ENCODE assay signal across 12 cellular contexts in the genomic region with DNA sequence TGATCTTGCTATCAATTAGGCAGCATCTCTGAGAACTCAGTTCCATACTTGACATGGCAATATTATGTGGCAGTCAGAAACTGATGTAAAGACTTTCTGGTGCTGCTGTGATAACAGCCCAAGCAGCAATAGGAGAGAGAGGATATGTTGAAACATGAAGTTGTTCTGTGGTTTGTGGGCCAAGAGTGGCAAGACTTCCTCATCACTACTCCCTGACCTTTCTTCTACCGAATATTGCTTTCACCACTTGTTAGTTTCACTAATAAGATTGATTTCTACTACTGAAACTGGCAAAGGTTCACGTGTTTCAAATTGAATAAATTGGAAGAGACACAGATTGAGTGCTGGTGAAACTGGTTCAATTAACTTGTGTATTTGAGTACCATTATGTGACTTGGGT.
DNase-seq lines count a peak whose midpoint lies in the region; ATAC-seq, FAIRE-seq and TF ChIP-seq lines count a peak whose summit lies in the region.
"Had no signal": no experiment of that assay in that cellular context is flagged by ENCODE, and none has a peak within 500 bp of the region (broad histone marks: within the 10 kb centered on the region; RNA-seq: fewer than 3 reads in every experiment).

No MANE protein-coding gene starts in this region.

- H3K79me2 ChIP-seq in GM12878 (ENCODE audit: control insufficient read depth, insufficient read depth, low read length) = no peaks in the 10 kb centered on the region

- SMC1A ChIA-PET in GM12878 (lab: Charles Lee; ENCODE audit: uncharacterized antibody, unreplicated experiment) = no interaction called here

- peaks cover 4 to 7% of the 10 kb centered on the region in 2 donors for H3K9me3 Mint-ChIP-seq in stimulated activated naive CD8-positive, alpha-beta T cell treated with anti-CD3 and anti-CD28 coated beads, Interleukin-15, amount 100 ng/mL, for 72 hours

- no TSS peak for BruUV-seq in GM12878 (replicated peaks; lab: Mats Ljungman, UMichigan)

- CTCF ChIA-PET in GM12878 (lab: Yijun Ruan, JAX) = interaction anchor here (1.4 kb wide), 1 partner anchor 1340 kb away, joined by 7 read pairs; no protein-coding TSS in a partner anchor

- in situ Hi-C loops in GM12878 (cut with MboI) = no loop called here

- no peak overlapping the region for H3K4me2 ChIP-seq in GM12878 (ENCODE audit: control insufficient read depth, insufficient read depth)

- H3K4me3 ChIP-seq in Jurkat, Clone E6-1 (ENCODE audit: low read length) = no peak overlapping the region
- H3K4me3 ChIP-seq in GM12878 (no peak overlapping the region), SJCRH30 (no peak overlapping the region)
- H3K4me3 ChIP-seq: testis had no signal

- TF ChIP-seq RAD21 in GM12878 (IDR thresholded peaks at IDR 0.05; ENCODE audit: insufficient read depth, low read depth, low read length) = no peak

- no peaks in the 10 kb centered on the region for H3K36me3 ChIP-seq in GM12878 (ENCODE audit: control insufficient read depth in 2 of 2, insufficient read depth in 2 of 2, low read length in 1 of 2)
- no peaks in the 10 kb centered on the region for H3K36me3 ChIP-seq in SJCRH30

- POLR2A ChIA-PET in GM12878 (lab: Charles Lee) = no interaction called here

- no peak overlapping the region for H3K9ac ChIP-seq in GM12878 (ENCODE audit: control insufficient read depth, insufficient read depth, low read length)

- no peaks in the 10 kb centered on the region for H3K27me3 Mint-ChIP-seq in stimulated activated naive CD8-positive, alpha-beta T cell treated with anti-CD3 and anti-CD28 coated beads, Interleukin-15, amount 100 ng/mL, for 72 hours

- WGBS in GM12878 (ENCODE audit: insufficient coverage, insufficient replicate concordance, low lambda C conversion rate, missing lambda C conversion rate) = 0% methylated on average over 2 of the region's 2 CpGs

- no peak for TF ChIP-seq POLR2A in GM12878 (IDR thresholded peaks at IDR 0.05; ENCODE audit: low read depth, low read length)

- no peaks in the 10 kb centered on the region for H3K27me3 ChIP-seq in GM12878 (replicated peaks in 1 of 2; ENCODE audit: control insufficient read depth in 2 of 2, insufficient read depth in 2 of 2, low read length in 1 of 2)
- no peaks in the 10 kb centered on the region for H3K27me3 ChIP-seq in SJCRH30
- H3K27me3 ChIP-seq: testis had no signal

- intact Hi-C loops in GM12878 (cut with micrococcal nuclease; ENCODE audit: unreplicated experiment) = loop anchor here (1.0 kb wide), 1 partner anchor 54 kb away; no protein-coding TSS in a partner anchor

- peak; percentile 19 for DNase-seq in Jurkat, Clone E6-1 (ENCODE audit: low read depth, low spot score)
- DNase-seq in GM12878 (ENCODE audit: low read depth, low spot score) = no peak
- no peak for DNase-seq in stimulated activated naive CD8-positive, alpha-beta T cell treated with anti-CD3 and anti-CD28 coated beads, Interleukin-15, amount 100 ng/mL, for 72 hours
- no peak for DNase-seq in T-helper 1 cell
- DNase-seq in SJCRH30 = no peak
- DNase-seq: cerebellar nuclear complex, NCI-H345, testis had no signal

- no peak for TF ChIP-seq EP300 in GM12878 (IDR thresholded peaks at IDR 0.05; ENCODE audit: borderline replicate concordance in 1 of 2, control insufficient read depth in 1 of 2, low read depth in 2 of 2, low read length in 2 of 2)

- no peak overlapping the region for H2AFZ ChIP-seq in GM12878 (ENCODE audit: control insufficient read depth, low read depth, low read length)

- H3K4me1 ChIP-seq in GM12878 (ENCODE audit: control insufficient read depth, insufficient read depth, low read length) (no peaks in the 10 kb centered on the region), SJCRH30 (no peaks in the 10 kb centered on the region)
- H3K4me1 ChIP-seq: testis had no signal

- H3K27ac ChIP-seq in GM12878 (ENCODE audit: control insufficient read depth, insufficient read depth) = no peak overlapping the region
- no peak overlapping the region for H3K27ac ChIP-seq in SJCRH30
- H3K27ac ChIP-seq: testis had no signal

- RAD21 ChIA-PET in GM12878 (lab: Charles Lee; ENCODE audit: unreplicated experiment) = interaction anchor here (1.0 kb wide), 1 partner anchor 495 kb away, joined by 3 read pairs; no protein-coding TSS in a partner anchor

- no peak for TF ChIP-seq CTCF in GM12878 (IDR thresholded peaks at IDR 0.05 in 2 of 3, conservative IDR thresholded peaks at IDR 0.05 in 1 of 3; ENCODE audit: control insufficient read depth in 2 of 3, extremely low read depth in 1 of 3, insufficient read depth in 1 of 3, low read depth in 3 of 3, low read length in 3 of 3)

- FAIRE-seq in GM12878 (lab: Jason Lieb, UNC) = no peak
- FAIRE-seq: GM19239 had no signal

- peak; percentile 84 for ATAC-seq in GM21717 (IDR thresholded peaks at IDR 0.05; ENCODE audit: unreplicated experiment)
- peak; percentile 96 for ATAC-seq in GM12878
- peak; percentile 74 for ATAC-seq in stimulated activated naive CD8-positive, alpha-beta T cell treated with anti-CD3 and anti-CD28 coated beads, Interleukin-15, amount 100 ng/mL, for 72 hours
- ATAC-seq in HG03139 (IDR thresholded peaks at IDR 0.05; ENCODE audit: unreplicated experiment) = no peak

- no peak overlapping the region for H3K27ac Mint-ChIP-seq in stimulated activated naive CD8-positive, alpha-beta T cell treated with anti-CD3 and anti-CD28 coated beads, Interleukin-15, amount 100 ng/mL, for 72 hours
- H3K27ac Mint-ChIP-seq: T-helper 2 cell treated with Interferon-gamma antibody and Interleukin-4, amounts not matched to agents 5 μg/mL and 100 μg/mL, for 36 hours had no signal

- H4K20me1 ChIP-seq in GM12878 (ENCODE audit: control insufficient read depth, insufficient read depth) = no peaks in the 10 kb centered on the region

- H3K9me3 ChIP-seq in GM12878 (replicated peaks; ENCODE audit: control insufficient read depth, insufficient read depth, low read length) (no peaks in the 10 kb centered on the region), SJCRH30 (replicated peaks) (no peaks in the 10 kb centered on the region)
- H3K9me3 ChIP-seq: testis had no signal

- H3K4me3 Mint-ChIP-seq in stimulated activated naive CD8-positive, alpha-beta T cell treated with anti-CD3 and anti-CD28 coated beads, Interleukin-15, amount 100 ng/mL, for 72 hours = no peak overlapping the region
- H3K4me3 Mint-ChIP-seq: T-helper 2 cell treated with Interferon-gamma antibody and Interleukin-4, amounts not matched to agents 5 μg/mL and 100 μg/mL, for 36 hours had no signal

- H3K4me1 Mint-ChIP-seq in stimulated activated naive CD8-positive, alpha-beta T cell treated with anti-CD3 and anti-CD28 coated beads, Interleukin-15, amount 100 ng/mL, for 72 hours = no peaks in the 10 kb centered on the region

TF ChIP-seq in GM12878, 131 proteins besides CTCF, POLR2A, EP300 and RAD21:
- TF ChIP-seq BHLHE40 (IDR thresholded peaks at IDR 0.05; ENCODE audit: borderline replicate concordance in 1 of 2, low read depth in 2 of 2, low read length in 1 of 2) (peak; percentile 68 to 69), MYC (IDR thresholded peaks at IDR 0.05; ENCODE audit: insufficient read depth, insufficient read length, insufficient replicate concordance, low read length, severe bottlenecking) (no peak), IKZF2 (IDR thresholded peaks at IDR 0.05) (0 out of 4 replicates have a peak, but pooled peaks of 1 of the 2 experiments have one; percentile 9), RUNX3 (IDR thresholded peaks at IDR 0.05; ENCODE audit: low read length) (peak; percentile 82), BACH1 (IDR thresholded peaks at IDR 0.05; ENCODE audit: borderline replicate concordance) (no peak)
